12 cellular contexts compared by ENCODE assay signal in genomic region chr15:99502661-99503060, GRCh38.
DNase-seq lines count a peak whose midpoint lies in the region; ATAC-seq and TF ChIP-seq lines count a peak whose summit lies in the region.
"Had no signal": no experiment of that assay in that cellular context is flagged by ENCODE, and none has a peak within 500 bp of the region (broad histone marks: within the 10 kb centered on the region; RNA-seq: fewer than 3 reads in every experiment).

No MANE protein-coding gene starts in this region.

- no peaks in the 10 kb centered on the region for H3K9me3 ChIP-seq in T-helper 17 cell (ENCODE audit: control insufficient read depth, low read length, poor library complexity, severe bottlenecking)
- H3K9me3 ChIP-seq in transverse colon = no peaks in the 10 kb centered on the region
- H3K9me3 ChIP-seq: HAP-1 had no signal

- in situ Hi-C loops in transverse colon (cut with MboI; ENCODE audit: low pct_ligation_motif_present in 1 of 4, low pct_unique_long_range_greater_than_20kb in 1 of 4, low sequenced_read_pairs in 3 of 4) = no loop called here

- 87 to 100% methylated on average over 1 to 5 of the region's 5 CpGs for WGBS in transverse colon (ENCODE audit: low coverage in 1 of 2), 2 donors

- DNase-seq in CD14-positive monocyte (ENCODE audit: low spot score) (no peak), T-helper 17 cell (no peak), transverse colon (no peak), glutamatergic neuron (no peak), immature natural killer cell (no peak)
- DNase-seq: DND-41 had no signal

- H3K36me3 Mint-ChIP-seq in CD14-positive monocyte (peaks cover 22 to 26% of the 10 kb centered on the region in 2 donors), T-helper 17 cell (ENCODE audit: low read depth) (peaks cover 2% of the 10 kb centered on the region), glutamatergic neuron (ENCODE audit: unreplicated experiment) (peaks cover 11% of the 10 kb centered on the region), immature natural killer cell (no peaks in the 10 kb centered on the region)
- H3K36me3 Mint-ChIP-seq: type B pancreatic cell had no signal

- ATAC-seq in GM19372 (IDR thresholded peaks at IDR 0.05; ENCODE audit: low read depth, unreplicated experiment) = peak; percentile 2
- ATAC-seq in HG02884 (IDR thresholded peaks at IDR 0.05; ENCODE audit: unreplicated experiment) = peak; percentile 2
- no peak for ATAC-seq in T-helper 17 cell
- no peak for ATAC-seq in HG02588 (IDR thresholded peaks at IDR 0.05; ENCODE audit: unreplicated experiment)

- H3K9me3 Mint-ChIP-seq in CD14-positive monocyte (peaks cover 0 to under 1% (median 0%) of the 10 kb centered on the region in 7 donors), glutamatergic neuron (ENCODE audit: unreplicated experiment) (peaks cover 2% of the 10 kb centered on the region), immature natural killer cell (no peaks in the 10 kb centered on the region)

- TF ChIP-seq CTCF in CD14-positive monocyte (IDR thresholded peaks at IDR 0.05) (no peak), transverse colon (IDR thresholded peaks at IDR 0.05) (no peak), glutamatergic neuron (IDR thresholded peaks at IDR 0.05; ENCODE audit: partially characterized antibody, unreplicated experiment) (no peak)

- no peaks in the 10 kb centered on the region for H3K27me3 ChIP-seq in transverse colon

- H3K4me1 Mint-ChIP-seq in CD14-positive monocyte (peaks cover 94% of the 10 kb centered on the region), T-helper 17 cell (no peaks in the 10 kb centered on the region), glutamatergic neuron (ENCODE audit: low read depth, unreplicated experiment) (peaks cover 3% of the 10 kb centered on the region), immature natural killer cell (peaks cover 20 to 35% of the 10 kb centered on the region in 2 donors)

- H3K4me1 ChIP-seq in transverse colon = peaks cover 0 to 10% (median 5%) of the 10 kb centered on the region in 4 donors
- H3K4me1 ChIP-seq: HAP-1 had no signal

- H3K4me3 Mint-ChIP-seq in CD14-positive monocyte (no peak overlapping the region), T-helper 17 cell (peak overlapping the region; percentile 5), glutamatergic neuron (ENCODE audit: unreplicated experiment) (no peak overlapping the region), immature natural killer cell (peak overlapping the region in 1 of 5 donors; percentile 56)
- H3K4me3 Mint-ChIP-seq: type B pancreatic cell had no signal

- intact Hi-C loops in CD14-positive monocyte (cut with micrococcal nuclease) (loop anchor here in 1 of 2 donors (5.0 to 10.0 kb wide), 3 partner anchors 48 to 112 kb away; partner anchors contain the start of gene MEF2A), transverse colon (cut with DNase I; ENCODE audit: low total_unique reads) (no loop called here)

- H3K27ac ChIP-seq in transverse colon = no peak overlapping the region
- H3K27ac ChIP-seq: coronary artery had no signal

- H3K4me3 ChIP-seq in transverse colon = no peak overlapping the region
- H3K4me3 ChIP-seq: coronary artery, HAP-1 had no signal

- no peak for TF ChIP-seq POLR2A in transverse colon (IDR thresholded peaks at IDR 0.05)

- no peaks in the 10 kb centered on the region for H3K36me3 ChIP-seq in transverse colon
- H3K36me3 ChIP-seq: HAP-1 had no signal

- peaks cover 0 to 8% (median 0%) of the 10 kb centered on the region in 3 donors for H3K27me3 Mint-ChIP-seq in CD14-positive monocyte (ENCODE audit: low read depth in 3 of 3)
- peaks cover 42% of the 10 kb centered on the region for H3K27me3 Mint-ChIP-seq in T-helper 17 cell
- no peaks in the 10 kb centered on the region for H3K27me3 Mint-ChIP-seq in glutamatergic neuron (ENCODE audit: unreplicated experiment)
- H3K27me3 Mint-ChIP-seq in immature natural killer cell (ENCODE audit: low read depth in 3 of 3) = peaks cover 8 to 17% (median 13%) of the 10 kb centered on the region in 3 donors
- H3K27me3 Mint-ChIP-seq: type B pancreatic cell had no signal

- TF ChIP-seq EP300 in transverse colon (IDR thresholded peaks at IDR 0.05; ENCODE audit: low read depth) = no peak

- H3K27ac Mint-ChIP-seq in CD14-positive monocyte (peak overlapping the region; percentile 46 to 90 (median 76)), T-helper 17 cell (peak overlapping the region; percentile 79), glutamatergic neuron (ENCODE audit: unreplicated experiment) (no peak overlapping the region), immature natural killer cell (peak overlapping the region in 3 of 6 donors; percentile 11 to 87 (median 60))
- H3K27ac Mint-ChIP-seq: type B pancreatic cell had no signal

Comparison
In these comparisons a context has a peak if more than half of its experiments do, and no peak if none do; other contexts are left out.
1. ATAC-seq: peak in GM19372 (single experiment) and HG02884 (single experiment); none in T-helper 17 cell (single experiment) and HG02588 (single experiment).